ENCODE assay signal across 16 cellular contexts in genomic region chr13:33185853-33186252, GRCh38.
A peak's percentile ranks its signal among the peaks of the same experiment; 100 is the strongest.
DNase-seq lines count a peak whose midpoint lies in the region; ATAC-seq and TF ChIP-seq lines count a peak whose summit lies in the region.
"Had no signal": no experiment of that assay in that cellular context is flagged by ENCODE, and none has a peak within 500 bp of the region (broad histone marks: within the 10 kb centered on the region; RNA-seq: fewer than 3 reads in every experiment).

No MANE protein-coding gene starts in this region.

- no peaks in the 10 kb centered on the region for H3K9me3 ChIP-seq in breast epithelium
- no peaks in the 10 kb centered on the region for H3K9me3 ChIP-seq in neural progenitor cell (ENCODE audit: low read depth)
- no peaks in the 10 kb centered on the region for H3K9me3 ChIP-seq in tibial nerve
- H3K9me3 ChIP-seq: mucosa of descending colon had no signal

- POLR2A ChIA-PET in MCF 10A (lab: Yijun Ruan, JAX) = no interaction called here

- 26 to 29% methylated on average over 6 of the region's 6 CpGs for WGBS in tibial nerve, 2 donors

- ATAC-seq in GM18505 (IDR thresholded peaks at IDR 0.05; ENCODE audit: unreplicated experiment) = no peak
- ATAC-seq: K562, mucosa of descending colon had no signal

- no peaks in the 10 kb centered on the region for H3K79me2 ChIP-seq in neural progenitor cell (ENCODE audit: low read depth)

- H3K4me3 ChIP-seq in breast epithelium (peak overlapping the region in 1 of 3 donors; percentile 9), fibroblast of mammary gland (ENCODE audit: control insufficient read depth, low read depth, low read length) (no peak overlapping the region), neural progenitor cell (no peak overlapping the region), tibial nerve (peak overlapping the region in 1 of 4 donors; percentile 11)
- H3K4me3 ChIP-seq: K562, mucosa of descending colon had no signal

- DNase-seq in breast epithelium (ENCODE audit: low spot score in 2 of 2) (no peak), MCF 10A (ENCODE audit: unreplicated experiment) (no peak), fibroblast of mammary gland (ENCODE audit: low read depth) (peak; percentile 55), neural progenitor cell (ENCODE audit: low spot score) (no peak), tibial nerve (ENCODE audit: low spot score in 2 of 2) (no peak), NCI-H128 (lab: John Stamatoyannopoulos, UW; ENCODE audit: unreplicated experiment) (no peak), MV-4-11 (lab: John Stamatoyannopoulos, UW) (no peak)
- DNase-seq: activated CD4-positive, CD25-positive, alpha-beta regulatory T cell; activated naive CD8-positive, alpha-beta T cell treated with anti-CD3 and anti-CD28 coated beads, Interleukin-2, amount 10 ng/mL, durations not matched to agents 7 days and 5 days; mucosa of descending colon; NCI-H1417 treated with DMSO at 0.1 percent for 48 hours; NCI-H446 treated with DMSO at 0.1 percent for 48 hours; stimulated activated naive CD4-positive, alpha-beta T cell; SW 1271 had no signal

- H3K27me3 Mint-ChIP-seq in MCF 10A (ENCODE audit: insufficient read depth, unreplicated experiment) = no peaks in the 10 kb centered on the region
- peaks cover 2% of the 10 kb centered on the region for H3K27me3 Mint-ChIP-seq in neural progenitor cell (ENCODE audit: insufficient read depth, low read depth)

- no peak for TF ChIP-seq POLR2A in breast epithelium (IDR thresholded peaks at IDR 0.05)
- TF ChIP-seq POLR2A in tibial nerve (IDR thresholded peaks at IDR 0.05) = no peak
- no peak for TF ChIP-seq POLR2A in GM18505 (IDR thresholded peaks at IDR 0.05; ENCODE audit: borderline replicate concordance, extremely low read depth, insufficient read depth, insufficient read length)

- no peaks in the 10 kb centered on the region for H3K9me3 Mint-ChIP-seq in MCF 10A (ENCODE audit: unreplicated experiment)
- H3K9me3 Mint-ChIP-seq in neural progenitor cell = no peaks in the 10 kb centered on the region

- no TSS peak for BruUV-seq in MCF 10A (replicated peaks; lab: Mats Ljungman, UMichigan)

- no peaks in the 10 kb centered on the region for H3K27me3 ChIP-seq in breast epithelium
- H3K27me3 ChIP-seq in neural progenitor cell = peaks cover 2% of the 10 kb centered on the region
- no peaks in the 10 kb centered on the region for H3K27me3 ChIP-seq in tibial nerve

- H3K9ac ChIP-seq in neural progenitor cell = no peak overlapping the region

- H3K36me3 Mint-ChIP-seq in MCF 10A (ENCODE audit: insufficient read depth, unreplicated experiment) = peaks cover 60% of the 10 kb centered on the region
- H3K36me3 Mint-ChIP-seq in neural progenitor cell = peaks cover 3% of the 10 kb centered on the region
- H3K36me3 Mint-ChIP-seq: activated naive CD8-positive, alpha-beta T cell treated with anti-CD3 and anti-CD28 coated beads, Interleukin-2, amount 10 ng/mL, durations not matched to agents 7 days and 5 days had no signal

- H3K4me2 ChIP-seq in neural progenitor cell = no peak overlapping the region

- peak overlapping the region; percentile 45 for H2AFZ ChIP-seq in neural progenitor cell (replicated peaks)

- no peaks in the 10 kb centered on the region for H4K20me1 ChIP-seq in neural progenitor cell (ENCODE audit: low read depth)

- no peak for TF ChIP-seq EP300 in tibial nerve (IDR thresholded peaks at IDR 0.05)

- no peaks in the 10 kb centered on the region for H3K4me1 ChIP-seq in breast epithelium
- peaks cover 12% of the 10 kb centered on the region for H3K4me1 ChIP-seq in neural progenitor cell
- H3K4me1 ChIP-seq in tibial nerve = peaks cover 0 to 100% (median 54%) of the 10 kb centered on the region in 4 donors

- intact Hi-C loops in breast epithelium (cut with DNase I; ENCODE audit: low total_unique reads) (no loop called here), MCF 10A (cut with micrococcal nuclease) (no loop called here)

- TF ChIP-seq CTCF in breast epithelium (IDR thresholded peaks at IDR 0.05) (no peak), MCF 10A (IDR thresholded peaks at IDR 0.05; ENCODE audit: unreplicated experiment) (no peak), fibroblast of mammary gland (conservative IDR thresholded peaks at IDR 0.05; ENCODE audit: control insufficient read depth, insufficient read depth, low read depth, low read length) (no peak), neural progenitor cell (IDR thresholded peaks at IDR 0.05) (no peak), tibial nerve (IDR thresholded peaks at IDR 0.05) (no peak)

- H3K4me1 Mint-ChIP-seq in MCF 10A (ENCODE audit: insufficient read depth, unreplicated experiment) (peaks cover 41% of the 10 kb centered on the region), neural progenitor cell (peaks cover 22% of the 10 kb centered on the region)

- no peak overlapping the region for H3K27ac Mint-ChIP-seq in MCF 10A (ENCODE audit: low read depth, unreplicated experiment)
- peak overlapping the region; percentile 27 for H3K27ac Mint-ChIP-seq in neural progenitor cell
- H3K27ac Mint-ChIP-seq: activated naive CD8-positive, alpha-beta T cell treated with anti-CD3 and anti-CD28 coated beads, Interleukin-2, amount 10 ng/mL, durations not matched to agents 7 days and 5 days had no signal

- H3K36me3 ChIP-seq in breast epithelium (no peaks in the 10 kb centered on the region), neural progenitor cell (no peaks in the 10 kb centered on the region), tibial nerve (no peaks in the 10 kb centered on the region)

- CTCF ChIA-PET in MCF 10A (lab: Yijun Ruan, JAX) = no interaction called here

- H3F3A ChIP-seq in neural progenitor cell (ENCODE audit: low read depth) = no peaks in the 10 kb centered on the region

- H3K27ac ChIP-seq in breast epithelium = peak overlapping the region; percentile 21 to 61
- H3K27ac ChIP-seq in neural progenitor cell = no peak overlapping the region
- H3K27ac ChIP-seq in tibial nerve = peak overlapping the region; percentile 15 to 87 (median 71)

- H3K4me3 Mint-ChIP-seq in MCF 10A (ENCODE audit: unreplicated experiment) (no peak overlapping the region), neural progenitor cell (no peak overlapping the region)
- H3K4me3 Mint-ChIP-seq: activated naive CD8-positive, alpha-beta T cell treated with anti-CD3 and anti-CD28 coated beads, Interleukin-2, amount 10 ng/mL, durations not matched to agents 7 days and 5 days had no signal
